32 cellular contexts compared by ENCODE assay signal in the genomic region with DNA sequence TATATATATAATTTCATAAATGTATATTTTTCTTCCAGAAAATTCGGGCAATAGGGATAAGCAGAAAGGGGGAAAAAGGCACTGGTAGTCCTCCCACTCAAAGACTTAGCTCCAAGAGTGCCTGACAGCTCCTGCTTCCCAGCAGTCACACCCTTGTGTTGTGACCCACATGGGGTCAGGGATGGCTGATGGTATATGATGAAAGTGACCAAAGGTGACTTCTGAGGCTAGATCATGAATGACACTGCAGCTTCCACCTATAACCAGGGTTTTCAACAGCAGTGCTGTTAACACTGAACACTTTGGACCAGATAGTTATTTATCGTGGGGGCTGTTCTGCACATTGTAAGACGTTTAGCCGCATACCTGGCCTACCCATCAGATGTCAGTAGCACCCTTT.
"Had no signal": no experiment of that assay in that cellular context is flagged by ENCODE, and none has a peak within 500 bp of the region (broad histone marks: within the 10 kb centered on the region; RNA-seq: fewer than 3 reads in every experiment).

No MANE protein-coding gene starts in this region.

- DNase-seq: activated CD4-positive, alpha-beta T cell treated with anti-CD3 and anti-CD28 coated beads, Interleukin-2, amount 10 ng/mL, durations not matched to agents 24 days and 14 days; activated CD4-positive, alpha-beta T cell treated with anti-CD3 and anti-CD28 coated beads, Interleukin-2, amount 50 U/mL, for 4 hours; activated CD8-positive, alpha-beta T cell treated with anti-CD3 and anti-CD28 coated beads for 36 hours; activated gamma-delta T cell treated with Interleukin-2 at 50 U/mL for 16 hours; activated naive CD4-positive, alpha-beta T cell treated with anti-CD3 and anti-CD28 coated beads for 36 hours; activated T-cell treated with anti-CD3 and anti-CD28 coated beads for 4 hours; activated T-cell treated with anti-CD3 and anti-CD28 coated beads, Interleukin-2, amount 50 U/mL, for 4 hours; adrenal gland; MM.1S; MV-4-11; NCI-H1092; NCI-H1417; NCI-H146; NCI-H187; NCI-H2029 treated with DMSO at 0.1 percent for 48 hours; NCI-H2107; NCI-H2171; NCI-H510A; NCI-H748 treated with DMSO at 0.1 percent for 48 hours; NK-92 treated with Interleukin-12 subunit alpha and Interleukin-12 subunit beta, amount 100 ng/mL, for 24 hours; PC-3; Right ventricle myocardium superior; SW 1271; T-helper 1 cell; T-helper 2 cell; T-helper 9 cell had no signal

- H3K27ac ChIP-seq: adrenal gland, body of pancreas, breast epithelium, KMS-11, RWPE1, VCaP had no signal

- H3K4me2 ChIP-seq: KMS-11 had no signal

- H3K4me1 ChIP-seq: adrenal gland, breast epithelium had no signal

- H3K9ac ChIP-seq: KMS-11 had no signal

- H3K36me3 ChIP-seq: adrenal gland, breast epithelium had no signal

- H3K27me3 ChIP-seq: adrenal gland, body of pancreas, breast epithelium had no signal

- H3K9me3 ChIP-seq: adrenal gland, body of pancreas, breast epithelium had no signal

- H3K4me3 ChIP-seq: adrenal gland, body of pancreas, breast epithelium had no signal

- ATAC-seq: activated CD8-positive, alpha-beta T cell treated with anti-CD3 and anti-CD28 coated beads for 36 hours; activated naive CD4-positive, alpha-beta T cell treated with anti-CD3 and anti-CD28 coated beads, Interleukin-2, amount 50 U/mL, for 72 hours; activated T-cell treated with anti-CD3 and anti-CD28 coated beads, Interleukin-2, amount 50 U/mL, for 4 hours; body of pancreas; PC-3 had no signal
